Comparison of ENCODE assay signal across 8 cellular contexts in the genomic region with DNA sequence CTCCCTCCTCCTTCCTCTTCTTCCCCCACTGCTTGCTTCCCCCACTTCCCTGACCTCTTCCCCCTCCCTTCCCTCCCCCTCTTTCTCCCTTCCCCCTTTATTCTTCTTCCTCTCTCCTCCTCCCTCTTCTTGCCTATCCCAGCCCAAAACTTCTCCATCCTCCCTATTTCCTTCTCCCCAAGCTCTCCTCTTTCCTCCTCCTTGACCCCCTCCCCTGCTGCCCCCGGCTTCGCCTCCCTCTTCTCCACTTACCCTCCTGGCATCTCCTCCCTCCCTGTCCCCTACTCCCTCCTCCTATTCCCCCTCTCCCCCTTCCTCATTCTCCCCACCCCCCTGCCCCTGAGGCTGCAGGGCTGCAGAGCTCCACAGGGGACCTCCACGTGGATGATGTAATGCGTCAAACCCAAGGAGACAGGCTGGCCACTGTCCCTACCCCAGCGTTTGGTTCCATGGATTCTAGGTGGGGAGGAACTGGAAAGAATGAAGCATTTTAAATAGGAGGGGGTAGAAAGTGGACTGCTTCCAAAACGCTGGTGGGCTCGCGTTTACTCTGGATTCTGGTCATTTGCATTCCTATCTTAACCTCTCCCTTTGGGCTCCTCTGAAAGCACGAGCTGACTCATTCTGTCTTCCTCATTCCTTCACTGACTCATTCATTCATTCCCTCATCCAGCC. TPM values are rescaled to one million over a fixed set of nuclear protein-coding genes. Genes with fewer than 3 reads are reported as not detected.
A peak's percentile ranks its signal among the peaks of the same experiment; 100 is the strongest.
DNase-seq lines count a peak whose midpoint lies in the region; ATAC-seq and TF ChIP-seq lines count a peak whose summit lies in the region.

No MANE protein-coding gene starts in this region.

- H3K27me3 Mint-ChIP-seq in H9 (ENCODE audit: low read depth) (peaks cover 12% of the 10 kb centered on the region), WTC11 (ENCODE audit: low read depth) (peaks cover 11% of the 10 kb centered on the region)

- TF ChIP-seq CTCF in AG09309 (IDR thresholded peaks at IDR 0.05; ENCODE audit: control insufficient read depth, insufficient read depth, low read depth, low read length, missing control alignments) (no peak), H9 (conservative IDR thresholded peaks at IDR 0.05) (no peak), WTC11 (IDR thresholded peaks at IDR 0.05) (no peak)

- no peak overlapping the region for H2BK20ac ChIP-seq in H9 (ENCODE audit: low read depth, low read length, poor library complexity, severe bottlenecking)

- no peak overlapping the region for H3K27ac ChIP-seq in H9 (ENCODE audit: insufficient read length, low read depth, low read length)

- H2BK5ac ChIP-seq in H9 (ENCODE audit: insufficient read length, low read length): no peak overlapping the region

- peak overlapping the region; percentile 58 for H3K4me2 ChIP-seq in H9 (ENCODE audit: insufficient read depth, insufficient read length, low read length)

- WGBS in H9 (ENCODE audit: extremely low coverage, insufficient read length, low lambda C conversion rate): no CpG with 5 or more reads among the region's 9 CpGs

- no peak overlapping the region for H2AK5ac ChIP-seq in H9 (ENCODE audit: insufficient read length, low read length)

- H3K36me3 Mint-ChIP-seq in H9 (ENCODE audit: insufficient read depth in 1 of 3, low read depth in 3 of 3) (peaks cover 2 to 7% (median 7%) of the 10 kb centered on the region in 3 experiments; a peak in 3 of 7 replicates), WTC11 (peaks cover 2% of the 10 kb centered on the region; the same call in 1 of the 2 replicates)

- H3T11ph ChIP-seq in H9 (ENCODE audit: low read length): no peak overlapping the region

- no peak overlapping the region for H2AFZ ChIP-seq in H9 (ENCODE audit: low read length)

- DNase-seq in AG09309 (ENCODE audit: low read depth): peak; percentile 83
- DNase-seq in H9: peak; percentile 92
- DNase-seq in WTC11 (ENCODE audit: low spot score): peak; percentile 78
- peak; percentile 61 for DNase-seq in foreskin melanocyte
- peak; percentile 63 for DNase-seq in retina
- DNase-seq in occipital lobe (lab: John Stamatoyannopoulos, UW): no peak

- no peak overlapping the region for H3K4ac ChIP-seq in H9 (ENCODE audit: low read depth, low read length)

- H3K4me1 Mint-ChIP-seq in H9 (peaks cover 39 to 49% of the 10 kb centered on the region in 2 experiments), WTC11 (peaks cover 50% of the 10 kb centered on the region)

- H3K9ac ChIP-seq in H9 (ENCODE audit: extremely low read depth, insufficient read length, low read length): no peak overlapping the region

- H4K8ac ChIP-seq in H9 (replicated peaks; ENCODE audit: insufficient read length, low read depth, low read length): no peak overlapping the region

- no peak overlapping the region for H3K56ac ChIP-seq in H9 (ENCODE audit: insufficient read length, low read depth, low read length)

- peak overlapping the region; percentile 47 to 68 for H3K4me3 Mint-ChIP-seq in H9
- H3K4me3 Mint-ChIP-seq in WTC11: peak overlapping the region; percentile 54

- H2BK15ac ChIP-seq in H9 (ENCODE audit: low read depth, low read length): no peak overlapping the region

- peaks cover 9% of the 10 kb centered on the region; the same call in 1 of the 2 replicates for H3K79me2 ChIP-seq in H9 (ENCODE audit: insufficient read depth, low read length)

- no peaks in the 10 kb centered on the region for H3K9me3 ChIP-seq in H9 (ENCODE audit: control insufficient read depth, low read depth, low read length)

- no peak overlapping the region for H4K5ac ChIP-seq in H9 (ENCODE audit: insufficient read length, low read depth, low read length)

- H3K18ac ChIP-seq in H9 (ENCODE audit: insufficient read length, low read depth, low read length): peak overlapping the region; percentile 23

- POLR2A ChIA-PET in WTC11 (lab: Charles Lee): interaction anchor here (0.6 to 1.6 kb wide), 6 partner anchors 19 to 86 kb away, joined by 3 to 8 read pairs (median 3); no protein-coding TSS in a partner anchor

- H3K14ac ChIP-seq in H9 (ENCODE audit: insufficient read depth, low read length): no peak overlapping the region; the same call in 1 of the 2 replicates

- CTCF ChIA-PET in WTC11 (lab: Charles Lee): interaction anchor here (0.6 to 3.1 kb wide), 15 partner anchors 19 to 467 kb away, joined by 3 to 20 read pairs (median 4); no protein-coding TSS in a partner anchor

- no peak overlapping the region for H4K91ac ChIP-seq in H9 (ENCODE audit: insufficient read length, low read depth, low read length)

- H4K20me1 ChIP-seq in H9 (ENCODE audit: control insufficient read depth, insufficient read depth, insufficient read length): no peaks in the 10 kb centered on the region

- peak overlapping the region in 2 of 3 experiments; percentile 83 to 96; a peak in 4 of 7 replicates for H3K27ac Mint-ChIP-seq in H9
- H3K27ac Mint-ChIP-seq in WTC11: peak overlapping the region; percentile 77

- ATAC-seq in WTC11: peak; percentile 15
- no peak for ATAC-seq in GM19324 (IDR thresholded peaks at IDR 0.05; ENCODE audit: low FRiP score, unreplicated experiment)
- no peak for ATAC-seq in HG03139 (IDR thresholded peaks at IDR 0.05; ENCODE audit: unreplicated experiment)

- peaks cover 4% of the 10 kb centered on the region for H3K79me1 ChIP-seq in H9 (ENCODE audit: insufficient read depth, low read depth, low read length, poor library complexity, severe bottlenecking)

- peaks cover 3% of the 10 kb centered on the region; the same call in 1 of the 2 replicates for H3K27me3 ChIP-seq in H9 (ENCODE audit: insufficient read depth, low read length)

- H3K23ac ChIP-seq in H9 (ENCODE audit: insufficient read length, low read depth, low read length): no peak overlapping the region

- H3K23me2 ChIP-seq in H9 (ENCODE audit: insufficient read length, low read depth, low read length, poor library complexity, severe bottlenecking): peaks cover 11% of the 10 kb centered on the region

- peak overlapping the region; percentile 37 for H3K4me3 ChIP-seq in AG09309 (ENCODE audit: control insufficient read depth, low read depth, low read length)

- H2BK12ac ChIP-seq in H9 (ENCODE audit: insufficient read length, low read depth, low read length): no peak overlapping the region

- H3K9me3 Mint-ChIP-seq in H9 (no peaks in the 10 kb centered on the region), WTC11 (no peaks in the 10 kb centered on the region)

- H2BK120ac ChIP-seq in H9 (ENCODE audit: low read depth, low read length, poor library complexity, severe bottlenecking): no peak overlapping the region

- H3K4me1 ChIP-seq in H9 (ENCODE audit: insufficient read depth, low read length): no peaks in the 10 kb centered on the region

TF ChIP-seq in WTC11, 78 proteins besides CTCF, POLR2A, EP300 and RAD21 (continues in another document):
- TF ChIP-seq, protein P1, sequence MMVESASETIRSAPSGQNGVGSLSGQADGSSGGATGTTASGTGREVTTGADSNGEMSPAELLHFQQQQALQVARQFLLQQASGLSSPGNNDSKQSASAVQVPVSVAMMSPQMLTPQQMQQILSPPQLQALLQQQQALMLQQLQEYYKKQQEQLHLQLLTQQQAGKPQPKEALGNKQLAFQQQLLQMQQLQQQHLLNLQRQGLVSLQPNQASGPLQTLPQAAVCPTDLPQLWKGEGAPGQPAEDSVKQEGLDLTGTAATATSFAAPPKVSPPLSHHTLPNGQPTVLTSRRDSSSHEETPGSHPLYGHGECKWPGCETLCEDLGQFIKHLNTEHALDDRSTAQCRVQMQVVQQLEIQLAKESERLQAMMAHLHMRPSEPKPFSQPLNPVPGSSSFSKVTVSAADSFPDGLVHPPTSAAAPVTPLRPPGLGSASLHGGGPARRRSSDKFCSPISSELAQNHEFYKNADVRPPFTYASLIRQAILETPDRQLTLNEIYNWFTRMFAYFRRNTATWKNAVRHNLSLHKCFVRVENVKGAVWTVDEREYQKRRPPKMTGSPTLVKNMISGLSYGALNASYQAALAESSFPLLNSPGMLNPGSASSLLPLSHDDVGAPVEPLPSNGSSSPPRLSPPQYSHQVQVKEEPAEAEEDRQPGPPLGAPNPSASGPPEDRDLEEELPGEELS (CRISPR knock-in tag; IDR thresholded peaks at IDR 0.05): no peak
- TF ChIP-seq ZNF423 (CRISPR knock-in tag; IDR thresholded peaks at IDR 0.05): peak; percentile 15; the same call in 1 of the 2 replicates
- no peak for TF ChIP-seq RORB (CRISPR knock-in tag; IDR thresholded peaks at IDR 0.05)
- TF ChIP-seq SMAD3 (CRISPR knock-in tag; IDR thresholded peaks at IDR 0.05; ENCODE audit: borderline replicate concordance): no peak
- TF ChIP-seq, protein P2, sequence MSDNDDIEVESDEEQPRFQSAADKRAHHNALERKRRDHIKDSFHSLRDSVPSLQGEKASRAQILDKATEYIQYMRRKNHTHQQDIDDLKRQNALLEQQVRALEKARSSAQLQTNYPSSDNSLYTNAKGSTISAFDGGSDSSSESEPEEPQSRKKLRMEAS (CRISPR knock-in tag; IDR thresholded peaks at IDR 0.05): peak; percentile 36; the same call in 1 of the 2 replicates
- TF ChIP-seq, protein P3, sequence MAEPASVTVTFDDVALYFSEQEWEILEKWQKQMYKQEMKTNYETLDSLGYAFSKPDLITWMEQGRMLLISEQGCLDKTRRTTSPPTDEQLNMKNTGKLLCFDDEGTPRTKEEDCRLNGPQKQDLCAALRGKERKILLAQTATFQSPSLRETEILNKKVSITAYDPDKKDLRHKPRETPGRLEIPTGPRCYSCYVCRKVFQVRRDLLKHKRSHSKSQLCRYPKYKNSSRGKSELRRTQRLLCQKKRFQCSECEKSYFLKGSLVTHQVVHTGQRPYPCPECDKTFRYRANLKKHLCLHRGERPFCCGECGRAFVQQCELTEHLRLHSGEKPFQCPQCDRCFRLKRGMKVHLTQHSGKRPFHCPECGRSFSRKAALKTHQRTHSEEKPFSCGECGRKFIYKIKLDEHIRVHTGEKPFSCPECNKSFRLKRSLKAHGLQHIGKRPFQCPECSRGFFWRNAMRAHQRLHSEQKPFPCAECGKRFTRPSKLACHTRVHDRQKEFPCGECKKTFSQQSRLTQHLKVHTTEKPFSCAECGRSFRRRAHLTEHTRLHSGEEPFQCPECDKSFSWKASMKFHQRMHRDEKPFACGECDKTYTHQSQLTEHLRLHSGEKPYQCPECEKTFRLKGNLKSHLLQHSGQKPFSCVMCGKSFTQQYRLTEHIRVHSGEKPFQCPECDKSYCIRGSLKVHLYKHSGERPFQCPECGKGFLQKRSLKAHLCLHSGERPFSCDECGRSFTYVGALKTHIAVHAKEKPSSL (CRISPR knock-in tag; conservative IDR thresholded peaks at IDR 0.05): no peak
- no peak for TF ChIP-seq TP53 (CRISPR knock-in tag; IDR thresholded peaks at IDR 0.05)
- TF ChIP-seq NFE2L1 (CRISPR knock-in tag; IDR thresholded peaks at IDR 0.05): 0 out of 2 replicates have a peak, but pooled peaks have one; percentile 20

RNA-seq across cellular contexts. Expression of a gene that starts 0.7 kb away (rescaled TPM):
- total RNA-seq in H9 (2021) (81.4 and 88.6 TPM in 2 replicates), WTC11 (2021) (102 to 122 TPM (median 122 TPM) in 3 replicates), occipital lobe (89.7 TPM)

RNA-seq across cellular contexts. Expression of a gene that starts 29.7 kb away (rescaled TPM):
- total RNA-seq in H9 (2021) (32.2 and 36.7 TPM in 2 replicates), WTC11 (2021) (55.7 to 56.1 TPM (median 55.8 TPM) in 3 replicates), occipital lobe (75.2 TPM)
